In the genomic region with DNA sequence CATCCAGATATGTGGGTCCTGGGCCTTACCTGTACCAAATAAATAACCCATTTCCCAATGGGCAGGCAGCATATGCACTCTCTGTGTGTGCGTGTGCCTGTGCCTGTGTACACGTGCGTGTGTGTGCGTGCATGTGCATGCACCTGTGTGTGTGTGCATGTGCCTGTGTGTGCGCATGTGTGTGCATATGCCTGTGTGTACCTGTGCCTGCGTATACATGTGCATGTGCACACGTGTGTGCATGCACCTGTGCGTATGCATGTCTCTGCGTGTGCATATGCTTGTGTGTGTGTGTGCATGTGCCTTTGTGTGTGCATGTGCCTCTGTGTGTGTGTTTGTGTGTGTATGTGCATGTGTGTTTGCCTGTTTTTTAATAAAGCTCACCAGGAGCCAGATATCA, we compare ENCODE assay signal across 2 cellular contexts.
TF ChIP-seq lines count a peak whose summit lies in the region.

No MANE protein-coding gene starts in this region.

TF ChIP-seq in HEK293, 187 proteins besides CTCF, POLR2A, EP300 and RAD21 (continued from another document):
- TF ChIP-seq, protein P1, sequence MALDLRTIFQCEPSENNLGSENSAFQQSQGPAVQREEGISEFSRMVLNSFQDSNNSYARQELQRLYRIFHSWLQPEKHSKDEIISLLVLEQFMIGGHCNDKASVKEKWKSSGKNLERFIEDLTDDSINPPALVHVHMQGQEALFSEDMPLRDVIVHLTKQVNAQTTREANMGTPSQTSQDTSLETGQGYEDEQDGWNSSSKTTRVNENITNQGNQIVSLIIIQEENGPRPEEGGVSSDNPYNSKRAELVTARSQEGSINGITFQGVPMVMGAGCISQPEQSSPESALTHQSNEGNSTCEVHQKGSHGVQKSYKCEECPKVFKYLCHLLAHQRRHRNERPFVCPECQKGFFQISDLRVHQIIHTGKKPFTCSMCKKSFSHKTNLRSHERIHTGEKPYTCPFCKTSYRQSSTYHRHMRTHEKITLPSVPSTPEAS (tag by site-specific recombination; IDR thresholded peaks at IDR 0.05): peak; percentile 97

TF ChIP-seq in GM12878, 131 proteins besides CTCF, POLR2A, EP300 and RAD21 (continued from another document):
- TF ChIP-seq, protein P2, sequence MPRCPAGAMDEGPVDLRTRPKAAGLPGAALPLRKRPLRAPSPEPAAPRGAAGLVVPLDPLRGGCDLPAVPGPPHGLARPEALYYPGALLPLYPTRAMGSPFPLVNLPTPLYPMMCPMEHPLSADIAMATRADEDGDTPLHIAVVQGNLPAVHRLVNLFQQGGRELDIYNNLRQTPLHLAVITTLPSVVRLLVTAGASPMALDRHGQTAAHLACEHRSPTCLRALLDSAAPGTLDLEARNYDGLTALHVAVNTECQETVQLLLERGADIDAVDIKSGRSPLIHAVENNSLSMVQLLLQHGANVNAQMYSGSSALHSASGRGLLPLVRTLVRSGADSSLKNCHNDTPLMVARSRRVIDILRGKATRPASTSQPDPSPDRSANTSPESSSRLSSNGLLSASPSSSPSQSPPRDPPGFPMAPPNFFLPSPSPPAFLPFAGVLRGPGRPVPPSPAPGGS (IDR thresholded peaks at IDR 0.05; ENCODE audit: borderline replicate concordance, insufficient read depth, low read depth, low read length, poor library complexity, severe bottlenecking): peak; percentile 78
- TF ChIP-seq, protein P3, sequence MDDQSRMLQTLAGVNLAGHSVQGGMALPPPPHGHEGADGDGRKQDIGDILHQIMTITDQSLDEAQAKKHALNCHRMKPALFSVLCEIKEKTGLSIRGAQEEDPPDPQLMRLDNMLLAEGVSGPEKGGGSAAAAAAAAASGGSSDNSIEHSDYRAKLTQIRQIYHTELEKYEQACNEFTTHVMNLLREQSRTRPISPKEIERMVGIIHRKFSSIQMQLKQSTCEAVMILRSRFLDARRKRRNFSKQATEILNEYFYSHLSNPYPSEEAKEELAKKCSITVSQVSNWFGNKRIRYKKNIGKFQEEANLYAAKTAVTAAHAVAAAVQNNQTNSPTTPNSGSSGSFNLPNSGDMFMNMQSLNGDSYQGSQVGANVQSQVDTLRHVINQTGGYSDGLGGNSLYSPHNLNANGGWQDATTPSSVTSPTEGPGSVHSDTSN (IDR thresholded peaks at IDR 0.05; ENCODE audit: insufficient replicate concordance, low read depth, low read length): no peak
